19 cellular contexts compared by ENCODE assay signal in genomic region chr6:21121737-21122136, GRCh38.
A peak's percentile ranks its signal among the peaks of the same experiment; 100 is the strongest.
DNase-seq lines count a peak whose midpoint lies in the region; ATAC-seq, FAIRE-seq and TF ChIP-seq lines count a peak whose summit lies in the region.
"Had no signal": no experiment of that assay in that cellular context is flagged by ENCODE, and none has a peak within 500 bp of the region (broad histone marks: within the 10 kb centered on the region; RNA-seq: fewer than 3 reads in every experiment).

No MANE protein-coding gene starts in this region.

- RAD21 ChIA-PET in GM12878 (lab: Charles Lee; ENCODE audit: unreplicated experiment), result no interaction called here

- H3K4me2 ChIP-seq in DND-41 (ENCODE audit: insufficient read depth, low read length) (no peak overlapping the region), Loucy (ENCODE audit: low read depth, low read length, poor library complexity, severe bottlenecking) (peak overlapping the region; percentile 41), GM12878 (ENCODE audit: control insufficient read depth, insufficient read depth) (no peak overlapping the region)
- H3K4me2 ChIP-seq: A549; BLaER1 treated with 17β-estradiol and CSF1 and Interleukin-3, amounts not matched to agents 10 nM and 100 nM had no signal

- in situ Hi-C loops in GM12878 (cut with MboI), result no loop called here

- no peaks in the 10 kb centered on the region for H3K27me3 ChIP-seq in DND-41 (ENCODE audit: insufficient read depth, low read length, poor library complexity)
- no peaks in the 10 kb centered on the region for H3K27me3 ChIP-seq in Loucy (ENCODE audit: insufficient read depth, low read length, poor library complexity, severe bottlenecking)
- no peaks in the 10 kb centered on the region for H3K27me3 ChIP-seq in GM12878 (replicated peaks in 1 of 2; ENCODE audit: control insufficient read depth in 2 of 2, insufficient read depth in 2 of 2, low read length in 1 of 2)
- H3K27me3 ChIP-seq: BLaER1 treated with 17β-estradiol and CSF1 and Interleukin-3, amounts not matched to agents 10 nM and 100 nM had no signal

- ATAC-seq in DND-41 (ENCODE audit: insufficient read depth, low read depth) (peak; percentile 93), GM12878 (no peak), left colon (no peak)
- ATAC-seq: A549; CD8-positive, alpha-beta T cell had no signal

- no peaks in the 10 kb centered on the region for H3F3A ChIP-seq in Loucy (ENCODE audit: low read depth)

- no peak for FAIRE-seq in GM12878 (lab: Jason Lieb, UNC)
- FAIRE-seq: A549, D721Med had no signal

- H4K20me1 ChIP-seq in DND-41 (ENCODE audit: insufficient read depth, low read length), result no peaks in the 10 kb centered on the region
- H4K20me1 ChIP-seq in Loucy (ENCODE audit: insufficient read depth, low read length, poor library complexity, severe bottlenecking), result no peaks in the 10 kb centered on the region
- H4K20me1 ChIP-seq in GM12878 (ENCODE audit: control insufficient read depth, insufficient read depth), result no peaks in the 10 kb centered on the region
- H4K20me1 ChIP-seq: BLaER1 treated with 17β-estradiol and CSF1 and Interleukin-3, amounts not matched to agents 10 nM and 100 nM had no signal

- H2AFZ ChIP-seq in DND-41 (ENCODE audit: low read depth, low read length), result no peak overlapping the region
- no peak overlapping the region for H2AFZ ChIP-seq in Loucy (ENCODE audit: low read length)
- H2AFZ ChIP-seq in GM12878 (ENCODE audit: control insufficient read depth, low read depth, low read length), result no peak overlapping the region

- H3K4me3 ChIP-seq in DND-41 (ENCODE audit: low read depth in 1 of 2, low read length in 2 of 2) (no peak overlapping the region), Loucy (ENCODE audit: low read length, poor library complexity, severe bottlenecking) (no peak overlapping the region), GM12878 (no peak overlapping the region)
- H3K4me3 ChIP-seq: A549; BLaER1 treated with 17β-estradiol and CSF1 and Interleukin-3, amounts not matched to agents 10 nM and 100 nM had no signal

- intact Hi-C loops in GM12878 (cut with micrococcal nuclease; ENCODE audit: unreplicated experiment), result no loop called here
- intact Hi-C loops in left colon (cut with DNase I, micrococcal nuclease), result no loop called here

- H3K36me3 ChIP-seq in DND-41 (ENCODE audit: insufficient read depth, low read length), result no peaks in the 10 kb centered on the region
- H3K36me3 ChIP-seq in Loucy (ENCODE audit: insufficient read depth, low read length), result no peaks in the 10 kb centered on the region
- no peaks in the 10 kb centered on the region for H3K36me3 ChIP-seq in GM12878 (ENCODE audit: control insufficient read depth in 2 of 2, insufficient read depth in 2 of 2, low read length in 1 of 2)
- H3K36me3 ChIP-seq: BLaER1 treated with 17β-estradiol and CSF1 and Interleukin-3, amounts not matched to agents 10 nM and 100 nM had no signal

- SMC1A ChIA-PET in GM12878 (lab: Charles Lee; ENCODE audit: uncharacterized antibody, unreplicated experiment), result interaction anchor here (0.5 to 1.8 kb wide), 5 partner anchors 11 to 500 kb away, joined by 3 to 9 read pairs (median 4); no protein-coding TSS in a partner anchor

- 81% methylated on average over 3 of the region's 3 CpGs for WGBS in GM12878 (ENCODE audit: insufficient coverage, insufficient replicate concordance, low lambda C conversion rate, missing lambda C conversion rate)

- TF ChIP-seq POLR2A in GM12878 (IDR thresholded peaks at IDR 0.05; ENCODE audit: low read depth, low read length), result no peak

- H3K9ac ChIP-seq in DND-41 (ENCODE audit: low read depth, low read length) (no peak overlapping the region), Loucy (ENCODE audit: low read depth, low read length, poor library complexity, severe bottlenecking) (no peak overlapping the region), GM12878 (ENCODE audit: control insufficient read depth, insufficient read depth, low read length) (no peak overlapping the region)
- H3K9ac ChIP-seq: BLaER1 treated with 17β-estradiol and CSF1 and Interleukin-3, amounts not matched to agents 10 nM and 100 nM had no signal

- TF ChIP-seq EP300 in GM12878 (IDR thresholded peaks at IDR 0.05; ENCODE audit: borderline replicate concordance in 1 of 2, control insufficient read depth in 1 of 2, low read depth in 2 of 2, low read length in 2 of 2), result no peak

- H3K4me1 ChIP-seq in DND-41 (ENCODE audit: insufficient read depth, low read length) (peaks cover 30% of the 10 kb centered on the region), Loucy (ENCODE audit: insufficient read depth, low read length, poor library complexity, severe bottlenecking) (peaks cover 19% of the 10 kb centered on the region), GM12878 (ENCODE audit: control insufficient read depth, insufficient read depth, low read length) (no peaks in the 10 kb centered on the region)
- H3K4me1 ChIP-seq: A549; BLaER1 treated with 17β-estradiol and CSF1 and Interleukin-3, amounts not matched to agents 10 nM and 100 nM had no signal

- BruUV-seq in GM12878 (replicated peaks; lab: Mats Ljungman, UMichigan), result no TSS peak

- DNase-seq in DND-41 (peak; percentile 59), GM12878 (ENCODE audit: low read depth, low spot score) (no peak), HPDE6-E6E7 (ENCODE audit: extremely low spot score) (no peak), left colon (no peak)
- no peak for DNase-seq in stimulated activated CD4-positive, alpha-beta T cell treated with anti-CD3 and anti-CD28 coated beads, Interleukin-2, amount 100 ng/mL, for 24 hours
- DNase-seq: AML-193; Caco-2; Calu3; CD4-positive, alpha-beta T cell; CD8-positive, alpha-beta T cell; DMS79 treated with DMSO at 0.1 percent for 48 hours; EL; GDM1 had no signal

- H3K9me2 ChIP-seq in Loucy (replicated peaks; ENCODE audit: low read depth, low read length), result no peaks in the 10 kb centered on the region

- H3K27ac ChIP-seq in DND-41 (ENCODE audit: low read length), result peak overlapping the region; percentile 51
- no peak overlapping the region for H3K27ac ChIP-seq in GM12878 (ENCODE audit: control insufficient read depth, insufficient read depth)
- H3K27ac ChIP-seq: 22Rv1; A549; BLaER1 treated with 17β-estradiol and CSF1 and Interleukin-3, amounts not matched to agents 10 nM and 100 nM; C4-2B had no signal

- TF ChIP-seq RAD21 in GM12878 (IDR thresholded peaks at IDR 0.05; ENCODE audit: insufficient read depth, low read depth, low read length), result no peak

- H3K79me2 ChIP-seq in DND-41 (ENCODE audit: insufficient read depth, low read length) (no peaks in the 10 kb centered on the region), Loucy (ENCODE audit: insufficient read depth, low read length) (no peaks in the 10 kb centered on the region), GM12878 (ENCODE audit: control insufficient read depth, insufficient read depth, low read length) (no peaks in the 10 kb centered on the region)

- POLR2A ChIA-PET in GM12878 (lab: Charles Lee), result interaction anchor here (0.6 kb wide), 1 partner anchor 373 kb away, joined by 3 read pairs; no protein-coding TSS in a partner anchor

- CTCF ChIA-PET in GM12878 (lab: Yijun Ruan, JAX), result no interaction called here

- no peaks in the 10 kb centered on the region for H3K9me3 ChIP-seq in DND-41 (ENCODE audit: insufficient read depth, low read length, severe bottlenecking)
- H3K9me3 ChIP-seq in Loucy (ENCODE audit: insufficient read depth, low read depth, low read length), result no peaks in the 10 kb centered on the region
- no peaks in the 10 kb centered on the region for H3K9me3 ChIP-seq in GM12878 (replicated peaks; ENCODE audit: control insufficient read depth, insufficient read depth, low read length)
- H3K9me3 ChIP-seq: A549; BLaER1 treated with 17β-estradiol and CSF1 and Interleukin-3, amounts not matched to agents 10 nM and 100 nM; Caco-2 had no signal

- TF ChIP-seq CTCF in DND-41 (IDR thresholded peaks at IDR 0.05; ENCODE audit: borderline replicate concordance, extremely low read depth, low read length, poor library complexity, severe bottlenecking) (no peak), Loucy (conservative IDR thresholded peaks at IDR 0.05; ENCODE audit: low read length) (no peak), GM12878 (IDR thresholded peaks at IDR 0.05 in 2 of 3, conservative IDR thresholded peaks at IDR 0.05 in 1 of 3; ENCODE audit: control insufficient read depth in 2 of 3, extremely low read depth in 1 of 3, insufficient read depth in 1 of 3, low read depth in 3 of 3, low read length in 3 of 3) (no peak)

TF ChIP-seq in GM12878, 131 proteins besides CTCF, POLR2A, EP300 and RAD21:
- TF ChIP-seq TARDBP (IDR thresholded peaks at IDR 0.05; ENCODE audit: borderline replicate concordance) (no peak), LARP7 (IDR thresholded peaks at IDR 0.05) (no peak), RUNX3 (IDR thresholded peaks at IDR 0.05; ENCODE audit: low read length) (0 out of 2 replicates have a peak, but pooled peaks have one; percentile 16)
TF ChIP-seq in GM12878: peak in this region for 1.
